Comparison of ENCODE assay signal across 19 cellular contexts in genomic region chr19:37361994-37362393, GRCh38. TPM values are rescaled to one million over a fixed set of nuclear protein-coding genes. Genes with fewer than 3 reads are reported as not detected.
A peak's percentile ranks its signal among the peaks of the same experiment; 100 is the strongest.
DNase-seq lines count a peak whose midpoint lies in the region; ATAC-seq and TF ChIP-seq lines count a peak whose summit lies in the region.
"Had no signal": no experiment of that assay in that cellular context is flagged by ENCODE, and none has a peak within 500 bp of the region (broad histone marks: within the 10 kb centered on the region; RNA-seq: fewer than 3 reads in every experiment).

No MANE protein-coding gene starts in this region.

- peak; percentile 16 for DNase-seq in AG04449 (ENCODE audit: low read depth, low spot score)
- peak; percentile 43 for DNase-seq in GM23248
- peak; percentile 95 for DNase-seq in dermis blood vessel endothelial cell
- no peak for DNase-seq in NCI-H2227 (lab: John Stamatoyannopoulos, UW; ENCODE audit: unreplicated experiment)
- DNase-seq in testis = no peak
- DNase-seq in PC-9 = no peak
- DNase-seq: activated naive CD4-positive, alpha-beta T cell; cortex of kidney; heart left ventricle; MV-4-11; NCI-H2029 treated with DMSO at 0.1 percent for 48 hours; NCI-H524 treated with DMSO at 0.1 percent for 48 hours; OCI-M1; right cardiac atrium had no signal

- no peak for TF ChIP-seq CTCF in AG04449 (IDR thresholded peaks at IDR 0.05; ENCODE audit: insufficient read depth, low read length, missing control alignments)
- no peak for TF ChIP-seq CTCF in parathyroid adenoma (IDR thresholded peaks at IDR 0.05)
- no peak for TF ChIP-seq CTCF in testis (IDR thresholded peaks at IDR 0.05)
- TF ChIP-seq CTCF in PC-9 (conservative IDR thresholded peaks at IDR 0.05) = no peak

- H2AFZ ChIP-seq in GM23248 (no peak overlapping the region), parathyroid adenoma (no peak overlapping the region), PC-9 (no peak overlapping the region)
- H2AFZ ChIP-seq: neural progenitor cell had no signal

- H4K20me1 ChIP-seq in GM23248 (ENCODE audit: insufficient read depth) = no peaks in the 10 kb centered on the region
- H4K20me1 ChIP-seq in PC-9 (ENCODE audit: insufficient read depth) = no peaks in the 10 kb centered on the region

- H3K79me2 ChIP-seq in GM23248 (ENCODE audit: insufficient read depth) (peaks cover 9% of the 10 kb centered on the region), parathyroid adenoma (peaks cover 2% of the 10 kb centered on the region), PC-9 (ENCODE audit: low read depth) (no peaks in the 10 kb centered on the region)

- H3K9ac ChIP-seq in GM23248 (no peak overlapping the region), parathyroid adenoma (no peak overlapping the region)
- H3K9ac ChIP-seq: neural progenitor cell had no signal

- no peaks in the 10 kb centered on the region for H3K9me3 ChIP-seq in GM23248 (ENCODE audit: low read depth)
- H3K9me3 ChIP-seq in parathyroid adenoma (ENCODE audit: control insufficient read depth, low read length) = no peaks in the 10 kb centered on the region
- no peaks in the 10 kb centered on the region for H3K9me3 ChIP-seq in testis
- peaks cover 24% of the 10 kb centered on the region; the same call in 1 of the 2 replicates for H3K9me3 ChIP-seq in PC-9 (ENCODE audit: insufficient read depth, low read depth)

- H3F3A ChIP-seq in GM23248 (ENCODE audit: insufficient read depth) (no peaks in the 10 kb centered on the region), PC-9 (ENCODE audit: insufficient read depth, low read depth) (no peaks in the 10 kb centered on the region)

- H3K4me3 ChIP-seq in AG04449 (ENCODE audit: low read depth, low read length) (no peak overlapping the region), GM23248 (no peak overlapping the region), parathyroid adenoma (ENCODE audit: low read depth, low read length) (peak overlapping the region; percentile 24), testis (no peak overlapping the region), PC-9 (no peak overlapping the region)
- H3K4me3 ChIP-seq: heart left ventricle, neural progenitor cell, SK-N-MC, vagina had no signal

- no peak overlapping the region for H3K27ac ChIP-seq in GM23248
- no peak overlapping the region for H3K27ac ChIP-seq in parathyroid adenoma
- H3K27ac ChIP-seq in testis = no peak overlapping the region
- H3K27ac ChIP-seq in PC-9 = no peak overlapping the region
- H3K27ac ChIP-seq: neural progenitor cell, SK-N-MC, vagina had no signal

- no peak for ATAC-seq in GM19455 (IDR thresholded peaks at IDR 0.05; ENCODE audit: unreplicated experiment)

- CTCF ChIA-PET in AG04449 (lab: Yijun Ruan, JAX) = interaction anchor here (1.5 kb wide), 1 partner anchor 15 kb away, joined by 4 read pairs; no protein-coding TSS in a partner anchor
- CTCF ChIA-PET in PC-9 (lab: Charles Lee) = no interaction called here

- in situ Hi-C loops in GM23248 (cut with MboI) = no loop called here

- intact Hi-C loops in testis (cut with DNase I; ENCODE audit: low total_unique reads) (no loop called here), PC-9 (cut with micrococcal nuclease; ENCODE audit: unreplicated experiment) (no loop called here)

- WGBS in GM23248 (ENCODE audit: low coverage in 1 of 2, low lambda C conversion rate in 2 of 2, missing lambda C conversion rate in 2 of 2), 2 experiments = 19 to 27% methylated on average over 1 of the region's 1 CpG
- WGBS in testis, 2 donors = 71 to 88% methylated on average over 1 of the region's 1 CpG

- BruUV-seq in PC-9 (replicated peaks; lab: Mats Ljungman, UMichigan) = no TSS peak

- no peak overlapping the region for H3K4me2 ChIP-seq in GM23248 (ENCODE audit: unreplicated experiment)
- H3K4me2 ChIP-seq in parathyroid adenoma (ENCODE audit: low read length) = peak overlapping the region; percentile 52
- H3K4me2 ChIP-seq in PC-9 = no peak overlapping the region
- H3K4me2 ChIP-seq: neural progenitor cell had no signal

- no peaks in the 10 kb centered on the region for H3K27me3 ChIP-seq in GM23248 (replicated peaks; ENCODE audit: insufficient read depth)
- H3K27me3 ChIP-seq in parathyroid adenoma (ENCODE audit: control insufficient read depth, insufficient read depth, low read length) = no peaks in the 10 kb centered on the region
- no peaks in the 10 kb centered on the region for H3K27me3 ChIP-seq in testis
- H3K27me3 ChIP-seq in PC-9 (ENCODE audit: insufficient read depth, low read depth) = no peaks in the 10 kb centered on the region
- H3K27me3 ChIP-seq: heart left ventricle, neural progenitor cell, vagina had no signal

- no peaks in the 10 kb centered on the region for H3K4me1 ChIP-seq in GM23248 (ENCODE audit: insufficient read depth)
- H3K4me1 ChIP-seq in parathyroid adenoma = no peaks in the 10 kb centered on the region
- no peaks in the 10 kb centered on the region for H3K4me1 ChIP-seq in testis
- H3K4me1 ChIP-seq in PC-9 (replicated peaks; ENCODE audit: insufficient read depth) = no peaks in the 10 kb centered on the region
- H3K4me1 ChIP-seq: neural progenitor cell, vagina had no signal

- no peak for TF ChIP-seq POLR2A in testis (IDR thresholded peaks at IDR 0.05)

- H3K9me2 ChIP-seq in GM23248 (ENCODE audit: insufficient read depth) (no peaks in the 10 kb centered on the region), PC-9 (ENCODE audit: insufficient read depth) (no peaks in the 10 kb centered on the region)

- POLR2A ChIA-PET in AG04449 (lab: Yijun Ruan, JAX) (interaction anchor here (1.0 kb wide), 1 partner anchor 9 kb away, joined by 4 read pairs; the partner anchor contains the start of gene ZNF527), PC-9 (lab: Charles Lee; ENCODE audit: unreplicated experiment) (interaction anchor here (0.7 kb wide), 1 partner anchor 232 kb away, joined by 3 read pairs; the partner anchor contains the start of genes ZNF540 and ZNF571)

- H3K36me3 ChIP-seq in GM23248 (ENCODE audit: low read depth) (peaks cover 44% of the 10 kb centered on the region), parathyroid adenoma (ENCODE audit: control insufficient read depth, insufficient read depth, low read length) (no peaks in the 10 kb centered on the region), testis (ENCODE audit: low read depth, missing control alignments) (peaks cover 3% of the 10 kb centered on the region), PC-9 (ENCODE audit: low read depth) (peaks cover 33% of the 10 kb centered on the region)

RNA-seq across cellular contexts. Expression of gene ZNF527, which starts 8.9 kb away (rescaled TPM):
- total RNA-seq in GM23248 (2014; rRNA removed; shearing (Covaris generic)) = 3.5 and 10.2 TPM in 2 replicates
- polyA plus RNA-seq in GM23248 (2016; fragmentation: Nextera tagmentation; extraction: Ambion mirVana) (2.4 and 2.9 TPM in 2 replicates), testis (ENCODE audit: insufficient read depth, low read depth, low replicate concordance) (6.8 TPM)
- total RNA-seq in dermis blood vessel endothelial cell (5.0 and 6.0 TPM in 2 replicates), testis (10 to 100 TPM; 19.4 to 22.5 TPM), PC-9 (2021) (2.9 and 3.2 TPM in 2 replicates)

Comparison
In these comparisons a context has a peak if more than half of its experiments do, and no peak if none do; other contexts are left out.
1. DNase-seq: peak in AG04449 (single experiment), GM23248 (single experiment) and dermis blood vessel endothelial cell (single experiment); none in NCI-H2227 (single experiment), testis (single experiment) and PC-9 (0 of 2).